17 cellular contexts compared by ENCODE assay signal in the genomic region with DNA sequence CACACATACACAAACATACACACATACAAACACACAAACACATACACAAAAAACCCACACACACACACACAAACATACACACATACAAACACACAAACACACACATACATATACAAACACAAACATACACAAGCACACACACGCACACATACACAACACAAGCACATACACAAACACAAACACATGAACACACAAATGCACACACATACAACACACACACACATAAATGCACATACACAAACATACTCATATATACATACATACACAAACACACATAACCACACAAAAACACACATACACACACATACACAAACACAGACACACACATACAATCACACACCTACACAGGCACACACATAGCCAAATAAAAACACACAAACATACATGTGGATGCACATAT. TPM values are rescaled to one million over a fixed set of nuclear protein-coding genes. Genes with fewer than 3 reads are reported as not detected.
DNase-seq lines count a peak whose midpoint lies in the region; FAIRE-seq and TF ChIP-seq lines count a peak whose summit lies in the region.
"Had no signal": no experiment of that assay in that cellular context is flagged by ENCODE, and none has a peak within 500 bp of the region (broad histone marks: within the 10 kb centered on the region; RNA-seq: fewer than 3 reads in every experiment).

No MANE protein-coding gene starts in this region.

- H3K14ac ChIP-seq in H1 (ENCODE audit: insufficient read length): no peak overlapping the region

- no peak overlapping the region for H4K5ac ChIP-seq in H1 (ENCODE audit: insufficient read length, low read depth, low read length)

- H3K4me3 ChIP-seq in astrocyte (ENCODE audit: insufficient read depth, low read depth, low read length) (no peak overlapping the region), H1 (ENCODE audit: extremely low read depth in 1 of 4, insufficient read depth in 2 of 4, low read depth in 3 of 4, low read length in 4 of 4) (no peak overlapping the region)
- H3K4me3 ChIP-seq: GM23248 had no signal

- H3K4me1 ChIP-seq in astrocyte (ENCODE audit: insufficient read depth, low read length) (peaks cover 6% of the 10 kb centered on the region), H1 (replicated peaks in 1 of 4; ENCODE audit: control insufficient read depth in 3 of 4, insufficient read depth in 4 of 4, low read length in 3 of 4) (0 out of 7 replicates have a peak, but pooled peaks cover 0 to 3% (median 0%) of the 10 kb centered on the region in 4 experiments)

- peaks cover 1% of the 10 kb centered on the region for H3K27me3 Mint-ChIP-seq in astrocyte (ENCODE audit: low read depth, unreplicated experiment)

- H3K4me2 ChIP-seq in astrocyte (ENCODE audit: low read length) (no peak overlapping the region), H1 (ENCODE audit: insufficient read depth in 1 of 2, low read depth in 2 of 2, low read length in 2 of 2) (no peak overlapping the region)

- H2BK12ac ChIP-seq in H1 (ENCODE audit: low read depth, low read length): no peak overlapping the region

- H3K9ac ChIP-seq in astrocyte (ENCODE audit: low read length) (no peak overlapping the region), H1 (replicated peaks in 1 of 4; ENCODE audit: extremely low read depth in 1 of 4, low read depth in 3 of 4, low read length in 3 of 4) (no peak overlapping the region)
- H3K9ac ChIP-seq: GM23248 had no signal

- no peak overlapping the region for H2BK15ac ChIP-seq in H1 (ENCODE audit: low read length)

- CTCF ChIA-PET in H1 (lab: Charles Lee; ENCODE audit: partially characterized antibody): no interaction called here

- H2AFZ ChIP-seq in astrocyte (ENCODE audit: low read depth, low read length) (no peak overlapping the region), H1 (ENCODE audit: low read length) (no peak overlapping the region)
- H2AFZ ChIP-seq: GM23248 had no signal

- H4K20me1 ChIP-seq in astrocyte (ENCODE audit: insufficient read depth, low read length): no peaks in the 10 kb centered on the region
- peaks cover 0 to 1% of the 10 kb centered on the region in 2 experiments for H4K20me1 ChIP-seq in H1 (replicated peaks in 1 of 2; ENCODE audit: control insufficient read depth in 1 of 2, insufficient read depth in 2 of 2, low read length in 2 of 2)

- no peak overlapping the region for H2BK20ac ChIP-seq in H1 (ENCODE audit: low read length)

- no peak overlapping the region for H3K4me3 Mint-ChIP-seq in astrocyte (ENCODE audit: unreplicated experiment)
- H3K4me3 Mint-ChIP-seq: CD4-positive, alpha-beta memory T cell; H9; HFFc6 had no signal

- H3K36me3 Mint-ChIP-seq in astrocyte (ENCODE audit: low read depth, unreplicated experiment): no peaks in the 10 kb centered on the region
- H3K36me3 Mint-ChIP-seq: CD4-positive, alpha-beta memory T cell had no signal

- peak overlapping the region; percentile 74 for H3K56ac ChIP-seq in H1 (replicated peaks; ENCODE audit: insufficient read length, low read depth, low read length)

- H4K8ac ChIP-seq in H1 (ENCODE audit: extremely low read depth, insufficient read depth, low read length): no peak overlapping the region

- no peaks in the 10 kb centered on the region for H3K9me3 Mint-ChIP-seq in astrocyte (ENCODE audit: unreplicated experiment)
- H3K9me3 Mint-ChIP-seq: H9, HFFc6 had no signal

- no peaks in the 10 kb centered on the region for H3K79me2 ChIP-seq in astrocyte (ENCODE audit: insufficient read depth, low read length)
- no peaks in the 10 kb centered on the region for H3K79me2 ChIP-seq in H1 (ENCODE audit: control insufficient read depth in 1 of 2, insufficient read depth in 2 of 2, low read length in 2 of 2)

- no peak for TF ChIP-seq RAD21 in H1 (IDR thresholded peaks at IDR 0.05 in 1 of 2, conservative IDR thresholded peaks at IDR 0.05 in 1 of 2; ENCODE audit: low read depth in 2 of 2, low read length in 2 of 2)

- peak; percentile 97 for FAIRE-seq in HTR-8/SVneo (lab: Jason Lieb, UNC)
- FAIRE-seq in astrocyte (lab: Jason Lieb, UNC): peak; percentile 75
- no peak for FAIRE-seq in H1 (lab: Jason Lieb, UNC)
- FAIRE-seq in GM12891 (lab: Jason Lieb, UNC): no peak
- FAIRE-seq: GM12892 had no signal

- no peak overlapping the region for H4K91ac ChIP-seq in H1 (replicated peaks; ENCODE audit: insufficient read length, low read length)

- H3K4ac ChIP-seq in H1 (replicated peaks; ENCODE audit: insufficient read length, low read depth, low read length): no peak overlapping the region

- H3K9me3 ChIP-seq in astrocyte (ENCODE audit: insufficient read depth, low read depth, low read length): no peaks in the 10 kb centered on the region
- H3K9me3 ChIP-seq in H1 (ENCODE audit: insufficient read depth in 2 of 2, low read depth in 1 of 2, low read length in 1 of 2): no peaks in the 10 kb centered on the region

- peaks cover 7% of the 10 kb centered on the region for H3K4me1 Mint-ChIP-seq in astrocyte (ENCODE audit: low read depth, unreplicated experiment)
- H3K4me1 Mint-ChIP-seq: CD4-positive, alpha-beta memory T cell; H9 had no signal

- no peak overlapping the region for H2BK5ac ChIP-seq in H1 (ENCODE audit: low read depth, low read length)

- H3K23me2 ChIP-seq in H1 (ENCODE audit: low read depth, low read length): peaks cover 6% of the 10 kb centered on the region; the same call in 1 of the 2 replicates

- H3K18ac ChIP-seq in H1 (ENCODE audit: extremely low read depth, low read length): no peak overlapping the region

- no peak for TF ChIP-seq EP300 in H1 (IDR thresholded peaks at IDR 0.05; ENCODE audit: borderline replicate concordance in 1 of 2, low read depth in 2 of 2, low read length in 2 of 2)

- no peaks in the 10 kb centered on the region for H3K79me1 ChIP-seq in H1 (ENCODE audit: low read depth, low read length)

- H3K23ac ChIP-seq in H1 (ENCODE audit: insufficient read length): no peak overlapping the region

- no peaks in the 10 kb centered on the region for H3K27me3 ChIP-seq in astrocyte (ENCODE audit: insufficient read depth, low read length)
- no peaks in the 10 kb centered on the region for H3K27me3 ChIP-seq in H1 (replicated peaks in 1 of 4; ENCODE audit: control insufficient read depth in 3 of 4, extremely low read depth in 1 of 4, insufficient read depth in 3 of 4, low read length in 3 of 4)

- 96% methylated on average over 1 of the region's 1 CpG; no CpG with 5 or more reads in 1 of the 2 experiments for WGBS in H1 (ENCODE audit: extremely low coverage in 1 of 2, insufficient coverage in 1 of 2, insufficient read length in 1 of 2, insufficient replicate concordance in 2 of 2, low coverage in 1 of 2, low lambda C conversion rate in 2 of 2, missing lambda C conversion rate in 1 of 2), 2 experiments

- DNase-seq in HTR-8/SVneo (ENCODE audit: insufficient read length, low spot score) (no peak), astrocyte (ENCODE audit: low read depth) (no peak), H1 (ENCODE audit: low read depth in 1 of 2, low spot score in 2 of 2) (no peak), GM12891 (ENCODE audit: insufficient read length, low spot score) (no peak), retina (no peak), cerebellar nuclear complex (lab: John Stamatoyannopoulos, UW) (no peak)
- DNase-seq: C1 segment of cervical spinal cord; Calu3; CD4-positive, alpha-beta memory T cell; COR-L47; DMS53; DMS79 treated with DMSO at 0.1 percent for 48 hours; GF-D8; GM23248; H9; HFFc6 had no signal

- no peak overlapping the region for H2AK5ac ChIP-seq in H1 (ENCODE audit: low read depth, low read length)

- H3K27ac Mint-ChIP-seq in astrocyte (ENCODE audit: unreplicated experiment): no peak overlapping the region
- H3K27ac Mint-ChIP-seq: CD4-positive, alpha-beta memory T cell; H9; HFFc6 had no signal

- H2BK120ac ChIP-seq in H1 (replicated peaks; ENCODE audit: low read depth, low read length): no peak overlapping the region

- no peak for TF ChIP-seq POLR2A in H1 (IDR thresholded peaks at IDR 0.05; ENCODE audit: control extremely low read depth in 1 of 2, low read depth in 2 of 2, low read length in 2 of 2)
- no peak for TF ChIP-seq POLR2A in GM12891 (IDR thresholded peaks at IDR 0.05; ENCODE audit: low read depth, low read length)

- no peak overlapping the region for H3K27ac ChIP-seq in astrocyte (ENCODE audit: low read depth, low read length)
- no peak overlapping the region for H3K27ac ChIP-seq in H1 (ENCODE audit: low read depth, low read length)
- H3K27ac ChIP-seq: GM23248 had no signal

- H3K36me3 ChIP-seq in astrocyte (ENCODE audit: insufficient read depth, low read length) (no peaks in the 10 kb centered on the region), H1 (ENCODE audit: control insufficient read depth in 2 of 4, insufficient read depth in 4 of 4, low read length in 3 of 4) (no peaks in the 10 kb centered on the region)

- POLR2A ChIA-PET in H1 (lab: Charles Lee; ENCODE audit: partially characterized antibody): interaction anchor here (0.7 kb wide), 1 partner anchor 53 kb away, joined by 3 read pairs; no protein-coding TSS in a partner anchor

- TF ChIP-seq CTCF in astrocyte (IDR thresholded peaks at IDR 0.05; ENCODE audit: insufficient read depth, low read depth, low read length) (no peak), H1 (IDR thresholded peaks at IDR 0.05; ENCODE audit: control extremely low read depth in 1 of 3, insufficient read depth in 1 of 3, low read depth in 1 of 3, low read length in 3 of 3) (no peak)

TF ChIP-seq in H1, 55 proteins besides CTCF, POLR2A, EP300 and RAD21:
- TF ChIP-seq NANOG (IDR thresholded peaks at IDR 0.05; ENCODE audit: insufficient read depth, low read depth, low read length, poor library complexity, severe bottlenecking): no peak

TF ChIP-seq in GM12891, 5 proteins besides CTCF, POLR2A, EP300 and RAD21:
- TF ChIP-seq TAF1 (IDR thresholded peaks at IDR 0.05; ENCODE audit: low read depth, low read length) (no peak), PAX5 (IDR thresholded peaks at IDR 0.05; ENCODE audit: insufficient read depth, low read length, severe bottlenecking) (no peak), SPI1 (IDR thresholded peaks at IDR 0.05; ENCODE audit: low read depth, low read length) (no peak), POLR2AphosphoS5 (IDR thresholded peaks at IDR 0.05; ENCODE audit: low read depth, low read length) (no peak), POU2F2 (IDR thresholded peaks at IDR 0.05; ENCODE audit: low read depth, low read length) (no peak)

RNA-seq across cellular contexts. Expression of gene THBS2, which starts 30.3 kb away (rescaled TPM):
- 135 and 260 TPM in 2 replicates for total RNA-seq in astrocyte
- 22.5 and 23.3 TPM in 2 replicates for total RNA-seq in H1 (2021; fragmentation: NEBNext Ultra II Directional; extraction: Animal tissue kit (Norgen Biotek cat#: 25700))
- 11.0 and 14.5 TPM in 2 replicates for polyA plus RNA-seq in H1 (2011; rRNA removed)
- polyA plus RNA-seq in H1 (2011; cell fraction: cytosol; rRNA removed): 13.2 TPM
- 33.1 TPM for polyA plus RNA-seq in H1 (2011; cell fraction: nucleus; rRNA removed)
- 9.6 to 12.8 TPM (median 11.3 TPM) in 4 replicates for polyA plus RNA-seq in H1 (2012, experiment 1 of 2)
- polyA plus RNA-seq in H1 (2012, experiment 2 of 2): 3.1 TPM
- 21.3 TPM for polyA plus RNA-seq in H1 (2013, experiment 1 of 2)
- polyA plus RNA-seq in H1 (2013, experiment 2 of 2): 17.4 TPM
- 23.9 and 27.8 TPM in 2 replicates for polyA minus RNA-seq in H1 (2011; rRNA and poly(A)+ RNA removed)
- polyA minus RNA-seq in H1 (2011; cell fraction: cytosol; rRNA and poly(A)+ RNA removed): 17.0 TPM
- polyA minus RNA-seq in H1 (2011; cell fraction: nucleus; rRNA and poly(A)+ RNA removed): 19.3 TPM
- polyA plus RNA-seq in GM12891 (2012; ENCODE audit: low read depth, missing spikeins): 0.12 TPM
- total RNA-seq: Calu3; CD4-positive, alpha-beta memory T cell had no signal
